1 cellular context compared by ENCODE assay signal in genomic region chr20:23971320-23971719, GRCh38.
TF ChIP-seq lines count a peak whose summit lies in the region.

No MANE protein-coding gene starts in this region.

TF ChIP-seq in GM23338, 12 proteins besides CTCF, POLR2A, EP300 and RAD21 (continued from another document):
- no peak for TF ChIP-seq ZNF462 (CRISPR knock-in tag; IDR thresholded peaks at IDR 0.05)
- no peak for TF ChIP-seq ZNF114 (CRISPR knock-in tag; IDR thresholded peaks at IDR 0.05)
- TF ChIP-seq EZH2 (IDR thresholded peaks at IDR 0.05; ENCODE audit: low read depth, unreplicated experiment): no peak
- no peak for TF ChIP-seq EZH2phosphoT487 (IDR thresholded peaks at IDR 0.05; ENCODE audit: unreplicated experiment)
